Comparison of ENCODE assay signal across 8 cellular contexts in genomic region chr1:74733616-74734484, GRCh38. TPM values are rescaled to one million over a fixed set of nuclear protein-coding genes. Genes with fewer than 3 reads are reported as not detected.
A peak's percentile ranks its signal among the peaks of the same experiment; 100 is the strongest.
DNase-seq lines count a peak whose midpoint lies in the region; ATAC-seq and TF ChIP-seq lines count a peak whose summit lies in the region.

No MANE protein-coding gene starts in this region.

- CTCF ChIA-PET in naive thymus-derived CD4-positive, alpha-beta T cell (lab: Charles Lee): interaction anchor here (0.9 to 1.4 kb wide), 4 partner anchors 26 to 535 kb away, joined by 4 to 5 read pairs (median 4); no protein-coding TSS in a partner anchor

- H3K36me3 ChIP-seq in DND-41 (ENCODE audit: insufficient read depth, low read length): peaks cover 23% of the 10 kb centered on the region
- H3K36me3 ChIP-seq in naive thymus-derived CD4-positive, alpha-beta T cell (ENCODE audit: control insufficient read depth in 2 of 3, insufficient read depth in 3 of 3, low read length in 3 of 3): peaks cover 4 to 25% (median 13%) of the 10 kb centered on the region in 3 experiments

- H3K27ac Mint-ChIP-seq in naive thymus-derived CD4-positive, alpha-beta T cell: peak overlapping the region; percentile 92 to 99 (median 95)

- no peaks in the 10 kb centered on the region for H3K9me3 ChIP-seq in DND-41 (ENCODE audit: insufficient read depth, low read length, severe bottlenecking)
- no peaks in the 10 kb centered on the region for H3K9me3 ChIP-seq in naive thymus-derived CD4-positive, alpha-beta T cell (ENCODE audit: control insufficient read depth in 2 of 3, low read length in 3 of 3)

- H3K4me3 Mint-ChIP-seq in activated T-cell treated with anti-CD3 and anti-CD28 coated beads, Interleukin-2, amount 50 U/mL, for 4 hours: peak overlapping the region; percentile 95
- H3K4me3 Mint-ChIP-seq in naive thymus-derived CD4-positive, alpha-beta T cell: peak overlapping the region; percentile 84 to 100 (median 98)

- DNase-seq in DND-41: peak; percentile 57
- DNase-seq in HS-27A (ENCODE audit: low read depth): peak; percentile 62
- DNase-seq in NCI-H69 (lab: John Stamatoyannopoulos, UW): peak; percentile 77
- peak; percentile 11 for DNase-seq in activated T-cell treated with anti-CD3 and anti-CD28 coated beads, Interleukin-2, amount 50 U/mL, for 4 hours
- DNase-seq in fibroblast of peridontal ligament (ENCODE audit: extremely low read depth): peak; percentile 80
- peak in 7 of 9 donors; percentile 55 to 75 (median 67) for DNase-seq in naive thymus-derived CD4-positive, alpha-beta T cell
- DNase-seq in occipital lobe (lab: John Stamatoyannopoulos, UW): no peak

- peak overlapping the region; percentile 68 for H3K9ac ChIP-seq in DND-41 (ENCODE audit: low read depth, low read length)

- H3K9me3 Mint-ChIP-seq in activated T-cell treated with anti-CD3 and anti-CD28 coated beads, Interleukin-2, amount 50 U/mL, for 4 hours: no peaks in the 10 kb centered on the region
- H3K9me3 Mint-ChIP-seq in naive thymus-derived CD4-positive, alpha-beta T cell: peaks cover 0 to 5% (median 0%) of the 10 kb centered on the region in 11 donors

- peaks cover 27% of the 10 kb centered on the region for H3K79me2 ChIP-seq in DND-41 (ENCODE audit: insufficient read depth, low read length)

- no peaks in the 10 kb centered on the region for H4K20me1 ChIP-seq in DND-41 (ENCODE audit: insufficient read depth, low read length)

- peak overlapping the region; percentile 85 for H3K27ac ChIP-seq in DND-41 (ENCODE audit: low read length)
- H3K27ac ChIP-seq in naive thymus-derived CD4-positive, alpha-beta T cell (ENCODE audit: low read depth, low read length): peak overlapping the region; percentile 76

- POLR2A ChIA-PET in naive thymus-derived CD4-positive, alpha-beta T cell (lab: Charles Lee): interaction anchor here (1.0 kb wide), 1 partner anchor 11 kb away, joined by 3 read pairs; no protein-coding TSS in a partner anchor

- peaks cover 29% of the 10 kb centered on the region for H3K4me1 ChIP-seq in DND-41 (ENCODE audit: insufficient read depth, low read length)
- peaks cover 21 to 24% of the 10 kb centered on the region in 2 donors for H3K4me1 ChIP-seq in naive thymus-derived CD4-positive, alpha-beta T cell (ENCODE audit: control insufficient read depth in 2 of 2, insufficient read depth in 2 of 2, low read length in 2 of 2)

- ATAC-seq in DND-41 (ENCODE audit: insufficient read depth, low read depth) (peak; percentile 65), GM21423 (IDR thresholded peaks at IDR 0.05; ENCODE audit: unreplicated experiment) (peak; percentile 45)
- ATAC-seq in activated T-cell treated with anti-CD3 and anti-CD28 coated beads, Interleukin-2, amount 50 U/mL, for 4 hours: peak; percentile 56 to 60
- ATAC-seq in naive thymus-derived CD4-positive, alpha-beta T cell: peak; percentile 85

- H3K4me1 Mint-ChIP-seq in activated T-cell treated with anti-CD3 and anti-CD28 coated beads, Interleukin-2, amount 50 U/mL, for 4 hours (ENCODE audit: low read depth): peaks cover 38% of the 10 kb centered on the region
- peaks cover 22 to 64% (median 43%) of the 10 kb centered on the region in 7 donors for H3K4me1 Mint-ChIP-seq in naive thymus-derived CD4-positive, alpha-beta T cell

- no peaks in the 10 kb centered on the region for H3K27me3 Mint-ChIP-seq in activated T-cell treated with anti-CD3 and anti-CD28 coated beads, Interleukin-2, amount 50 U/mL, for 4 hours (ENCODE audit: low read depth)
- no peaks in the 10 kb centered on the region for H3K27me3 Mint-ChIP-seq in naive thymus-derived CD4-positive, alpha-beta T cell

- peak; percentile 82 for TF ChIP-seq CTCF in DND-41 (IDR thresholded peaks at IDR 0.05; ENCODE audit: borderline replicate concordance, extremely low read depth, low read length, poor library complexity, severe bottlenecking)

- peak overlapping the region; percentile 92 for H2AFZ ChIP-seq in DND-41 (ENCODE audit: low read depth, low read length)

- H3K36me3 Mint-ChIP-seq in activated T-cell treated with anti-CD3 and anti-CD28 coated beads, Interleukin-2, amount 50 U/mL, for 4 hours (ENCODE audit: insufficient read depth): peaks cover 25% of the 10 kb centered on the region
- peaks cover 3 to 30% (median 21%) of the 10 kb centered on the region in 5 donors for H3K36me3 Mint-ChIP-seq in naive thymus-derived CD4-positive, alpha-beta T cell

- intact Hi-C loops in naive thymus-derived CD4-positive, alpha-beta T cell (cut with micrococcal nuclease): loop anchor here (1.0 to 2.0 kb wide), 4 partner anchors 45 to 1341 kb away; partner anchors contain the start of genes FPGT (in 2 of the 2), LRRIQ3 (in 2 of the 2), RABGGTB (in 1 of the 2) and ST6GALNAC3 (in 1 of the 2)

- H3K27me3 ChIP-seq in DND-41 (ENCODE audit: insufficient read depth, low read length, poor library complexity): no peaks in the 10 kb centered on the region
- no peaks in the 10 kb centered on the region for H3K27me3 ChIP-seq in naive thymus-derived CD4-positive, alpha-beta T cell (ENCODE audit: control insufficient read depth in 2 of 2, insufficient read depth in 2 of 2, low read length in 2 of 2)

- H3K4me2 ChIP-seq in DND-41 (ENCODE audit: insufficient read depth, low read length): peak overlapping the region; percentile 82

- peak overlapping the region; percentile 67 to 68 for H3K4me3 ChIP-seq in DND-41 (ENCODE audit: low read depth in 1 of 2, low read length in 2 of 2)
- peak overlapping the region; percentile 93 for H3K4me3 ChIP-seq in naive thymus-derived CD4-positive, alpha-beta T cell (ENCODE audit: low read length)

RNA-seq across cellular contexts. Expression of gene TYW3, which starts 0.9 kb away (rescaled TPM):
- 10 to 100 TPM; 36.9 to 57.3 (median 46.9) TPM for total RNA-seq in activated T-cell treated with anti-CD3 and anti-CD28 coated beads, Interleukin-2, amount 50 U/mL, for 4 hours
- total RNA-seq in naive thymus-derived CD4-positive, alpha-beta T cell: 10 to 100 TPM; 13.5 to 24.7 (median 19.3) TPM
- polyA plus RNA-seq in naive thymus-derived CD4-positive, alpha-beta T cell: 1 to 10 TPM; 9.2 to 9.6 TPM
- total RNA-seq in occipital lobe: 6.6 TPM

RNA-seq across cellular contexts. Expression of gene CRYZ, which starts 1.0 kb away (rescaled TPM):
- total RNA-seq in activated T-cell treated with anti-CD3 and anti-CD28 coated beads, Interleukin-2, amount 50 U/mL, for 4 hours: 10 to 100 TPM in 1 of 3 donors, 1 to 10 TPM in 2; 6.9 to 12.3 (median 7.9) TPM
- total RNA-seq in naive thymus-derived CD4-positive, alpha-beta T cell: 10 to 100 TPM in 4 of 5 experiments, 1 to 10 TPM in 1; 6.8 to 23.9 (median 14.0) TPM
- polyA plus RNA-seq in naive thymus-derived CD4-positive, alpha-beta T cell: 10 to 100 TPM; 30.0 to 40.1 TPM
- total RNA-seq in occipital lobe: 6.9 TPM
